ENCODE assay signal across 8 cellular contexts in genomic region chr4:2008671-2008920, GRCh38. TPM values are rescaled to one million over a fixed set of nuclear protein-coding genes. Genes with fewer than 3 reads are reported as not detected.
A peak's percentile ranks its signal among the peaks of the same experiment; 100 is the strongest.
DNase-seq lines count a peak whose midpoint lies in the region; ATAC-seq and TF ChIP-seq lines count a peak whose summit lies in the region.

No MANE protein-coding gene starts in this region.

- peak overlapping the region; percentile 91 for H4K12ac ChIP-seq in trophoblast cell (ENCODE audit: low read depth, low read length)

- ATAC-seq in HG02571 (IDR thresholded peaks at IDR 0.05; ENCODE audit: unreplicated experiment): no peak
- no peak for ATAC-seq in GM18517 (IDR thresholded peaks at IDR 0.05; ENCODE audit: unreplicated experiment)

- no CpG with 5 or more reads among the region's 27 CpGs for WGBS in trophoblast cell (ENCODE audit: extremely low coverage, insufficient coverage, insufficient read length)

- H3K79me2 ChIP-seq in trophoblast cell (ENCODE audit: control insufficient read depth, insufficient read depth, low read length, poor library complexity): peaks cover 14% of the 10 kb centered on the region

- H2AFZ ChIP-seq in trophoblast cell (ENCODE audit: insufficient read depth, low read length, poor library complexity): peak overlapping the region; percentile 99

- peak overlapping the region; percentile 99 for H3K18ac ChIP-seq in trophoblast cell (ENCODE audit: low read length)

- peak overlapping the region; percentile 98 for H3K4me2 ChIP-seq in trophoblast cell (ENCODE audit: low read length)

- H2AK5ac ChIP-seq in trophoblast cell (ENCODE audit: low read length): no peak overlapping the region

- no peak overlapping the region for H3K27ac ChIP-seq in SJSA1
- peak overlapping the region; percentile 93 for H3K27ac ChIP-seq in trophoblast cell (ENCODE audit: low read depth, low read length)

- H3K9ac ChIP-seq in trophoblast cell (ENCODE audit: low read length): peak overlapping the region; percentile 81

- peak overlapping the region; percentile 78 for H2BK5ac ChIP-seq in trophoblast cell (ENCODE audit: low read depth, low read length, poor library complexity)

- no peak overlapping the region for H3K23ac ChIP-seq in trophoblast cell (ENCODE audit: low read length)

- no peak overlapping the region for H2BK12ac ChIP-seq in trophoblast cell (ENCODE audit: low read length)

- H3K9me3 ChIP-seq in SJSA1 (replicated peaks) (no peaks in the 10 kb centered on the region), trophoblast cell (ENCODE audit: insufficient read depth, low read depth, low read length) (no peaks in the 10 kb centered on the region)

- H3K4me3 ChIP-seq in SJSA1 (peak overlapping the region; percentile 65), fibroblast of mammary gland (ENCODE audit: control insufficient read depth, low read depth, low read length) (peak overlapping the region; percentile 96), trophoblast cell (ENCODE audit: low read depth, low read length) (peak overlapping the region; percentile 93)

- H3K36me3 ChIP-seq in SJSA1 (no peaks in the 10 kb centered on the region), trophoblast cell (ENCODE audit: control insufficient read depth in 1 of 2, insufficient read depth in 2 of 2, low read length in 2 of 2) (peaks cover 5 to 11% of the 10 kb centered on the region in 2 experiments)

- peak overlapping the region; percentile 98 for H3K14ac ChIP-seq in trophoblast cell (ENCODE audit: low read length)

- peak overlapping the region; percentile 88 for H2BK120ac ChIP-seq in trophoblast cell (ENCODE audit: insufficient read depth, low read length, poor library complexity)

- no peak for TF ChIP-seq CTCF in fibroblast of mammary gland (conservative IDR thresholded peaks at IDR 0.05; ENCODE audit: control insufficient read depth, insufficient read depth, low read depth, low read length)

- peak overlapping the region; percentile 85 for H4K91ac ChIP-seq in trophoblast cell (ENCODE audit: low read depth, low read length)

- H3K4ac ChIP-seq in trophoblast cell (ENCODE audit: low read depth, low read length): peak overlapping the region; percentile 73

- DNase-seq in EL (peak; percentile 9), SJSA1 (ENCODE audit: low read depth in 1 of 2, low spot score in 2 of 2) (no peak), fibroblast of mammary gland (ENCODE audit: low read depth) (no peak), trophoblast cell (no peak), NCI-H1694 treated with DMSO at 0.1 percent for 48 hours (lab: John Stamatoyannopoulos, UW) (no peak), NCI-H146 (lab: John Stamatoyannopoulos, UW) (no peak)

- H3K27me3 ChIP-seq in SJSA1 (replicated peaks) (no peaks in the 10 kb centered on the region), trophoblast cell (ENCODE audit: insufficient read depth, low read length) (peaks cover 1% of the 10 kb centered on the region)

- peak overlapping the region; percentile 99 for H4K8ac ChIP-seq in trophoblast cell (ENCODE audit: low read depth, low read length)

- H3K4me1 ChIP-seq in SJSA1 (replicated peaks): no peaks in the 10 kb centered on the region
- peaks cover 7 to 8% of the 10 kb centered on the region in 2 experiments for H3K4me1 ChIP-seq in trophoblast cell (ENCODE audit: control insufficient read depth in 1 of 2, insufficient read depth in 2 of 2, low read length in 2 of 2)

- peaks cover 5% of the 10 kb centered on the region for H3K79me1 ChIP-seq in trophoblast cell (ENCODE audit: low read length)

RNA-seq across cellular contexts. Expression of gene NELFA, which starts 0.2 kb away (rescaled TPM):
- total RNA-seq in SJSA1 (2014; rRNA removed; shearing (Covaris generic)): 7.5 and 9.2 TPM in 2 replicates
- polyA plus RNA-seq in trophoblast cell (2013): 27.2 and 27.8 TPM in 2 replicates

RNA-seq across cellular contexts. Expression of gene NAT8L, which starts 50.5 kb away (rescaled TPM):
- not detected in 2 replicates for total RNA-seq in SJSA1 (2014; rRNA removed; shearing (Covaris generic))
- polyA plus RNA-seq in trophoblast cell (2013): 0.30 and 0.35 TPM in 2 replicates
